Comparison of ENCODE assay signal across 9 cellular contexts in genomic region chr6:108541843-108542795, GRCh38. TPM values are rescaled to one million over a fixed set of nuclear protein-coding genes. Genes with fewer than 3 reads are reported as not detected.
DNase-seq lines count a peak whose midpoint lies in the region; ATAC-seq lines count a peak whose summit lies in the region.
"Had no signal": no experiment of that assay in that cellular context is flagged by ENCODE, and none has a peak within 500 bp of the region (broad histone marks: within the 10 kb centered on the region; RNA-seq: fewer than 3 reads in every experiment).

No MANE protein-coding gene starts in this region.

- peaks cover 0 to 15% (median 11%) of the 10 kb centered on the region in 4 donors for H3K4me1 Mint-ChIP-seq in CD4-positive, CD25-positive, alpha-beta regulatory T cell

- peak; percentile 58 to 86 (median 75) for DNase-seq in CD4-positive, CD25-positive, alpha-beta regulatory T cell
- DNase-seq in NCI-H1105 treated with DMSO at 0.1 percent for 48 hours (lab: John Stamatoyannopoulos, UW) (peak; percentile 82), SW480 (ENCODE audit: low spot score) (peak; percentile 72), amniotic stem cell (lab: John Stamatoyannopoulos, UW) (peak; percentile 23), right cardiac atrium (peak; percentile 62 to 81 (median 70)), sciatic nerve (ENCODE audit: low spot score) (peak; percentile 80)

- no peaks in the 10 kb centered on the region for H3K27me3 ChIP-seq in CD4-positive, CD25-positive, alpha-beta regulatory T cell (ENCODE audit: control insufficient read depth, insufficient read depth, low read length)
- no peaks in the 10 kb centered on the region for H3K27me3 ChIP-seq in right cardiac atrium (ENCODE audit: control insufficient read depth, insufficient read depth)
- H3K27me3 ChIP-seq: SJSA1 had no signal

- no peaks in the 10 kb centered on the region for H3K36me3 Mint-ChIP-seq in CD4-positive, CD25-positive, alpha-beta regulatory T cell

- peak; percentile 68 to 75 for ATAC-seq in CD4-positive, CD25-positive, alpha-beta regulatory T cell (ENCODE audit: low read depth in 2 of 2)
- ATAC-seq in GM21390 (IDR thresholded peaks at IDR 0.05; ENCODE audit: unreplicated experiment) (peak; percentile 73), right cardiac atrium (peak; percentile 76 to 81), sciatic nerve (peak; percentile 85), GM21367 (IDR thresholded peaks at IDR 0.05; ENCODE audit: unreplicated experiment) (no peak)

- no peaks in the 10 kb centered on the region for H3K36me3 ChIP-seq in CD4-positive, CD25-positive, alpha-beta regulatory T cell (ENCODE audit: control insufficient read depth, insufficient read depth, low read length)
- H3K36me3 ChIP-seq: SJSA1 had no signal

- 28% methylated on average over 6 of the region's 6 CpGs for whole genome bisulfite sequencing in right cardiac atrium

- peaks cover 0 to 6% (median 0%) of the 10 kb centered on the region in 7 donors for H3K9me3 Mint-ChIP-seq in CD4-positive, CD25-positive, alpha-beta regulatory T cell

- intact Hi-C loops in right cardiac atrium (cut with DNase I), result loop anchor here (1.0 to 10.0 kb wide), 8 partner anchors 240 to 533 kb away; no protein-coding TSS in a partner anchor
- intact Hi-C loops in sciatic nerve (cut with DNase I), result loop anchor here (5.0 to 10.0 kb wide), 3 partner anchors 350 to 1360 kb away; no protein-coding TSS in a partner anchor

- H3K4me3 ChIP-seq in CD4-positive, CD25-positive, alpha-beta regulatory T cell (ENCODE audit: low read depth, low read length), result no peak overlapping the region
- H3K4me3 ChIP-seq in right cardiac atrium (ENCODE audit: low read length), result no peak overlapping the region
- H3K4me3 ChIP-seq: SJSA1 had no signal

- H3K27ac Mint-ChIP-seq in CD4-positive, CD25-positive, alpha-beta regulatory T cell, result no peak overlapping the region

- no peak overlapping the region for H3K27ac ChIP-seq in CD4-positive, CD25-positive, alpha-beta regulatory T cell (ENCODE audit: insufficient read depth, low read length, poor library complexity, severe bottlenecking)
- no peak overlapping the region for H3K27ac ChIP-seq in right cardiac atrium (ENCODE audit: low read length)
- H3K27ac ChIP-seq: SJSA1 had no signal

- H3K4me1 ChIP-seq in CD4-positive, CD25-positive, alpha-beta regulatory T cell (ENCODE audit: control insufficient read depth, insufficient read depth, low read length, poor library complexity, severe bottlenecking), result peaks cover 7% of the 10 kb centered on the region
- no peaks in the 10 kb centered on the region for H3K4me1 ChIP-seq in right cardiac atrium (ENCODE audit: control insufficient read depth, insufficient read depth, low read length)

- H3K4me3 Mint-ChIP-seq in CD4-positive, CD25-positive, alpha-beta regulatory T cell, result peak overlapping the region in 1 of 4 donors; percentile 27

- peaks cover 0 to 5% of the 10 kb centered on the region in 2 experiments for H3K9me3 ChIP-seq in CD4-positive, CD25-positive, alpha-beta regulatory T cell (ENCODE audit: control insufficient read depth in 2 of 2, low read length in 2 of 2)
- H3K9me3 ChIP-seq in right cardiac atrium (ENCODE audit: control insufficient read depth, low read length), result no peaks in the 10 kb centered on the region
- H3K9me3 ChIP-seq: SJSA1 had no signal

- peaks cover 18% of the 10 kb centered on the region for H3K27me3 Mint-ChIP-seq in CD4-positive, CD25-positive, alpha-beta regulatory T cell

RNA-seq across cellular contexts. Expression of gene FOXO3, which starts 18.6 kb away (rescaled TPM):
- total RNA-seq in CD4-positive, CD25-positive, alpha-beta regulatory T cell, result 24.2 TPM
- 10 to 100 TPM; 16.9 to 23.3 (median 20.2) TPM for polyA plus RNA-seq in CD4-positive, CD25-positive, alpha-beta regulatory T cell
- total RNA-seq in right cardiac atrium (10 to 100 TPM; 33.2 to 50.0 (median 39.8) TPM), sciatic nerve (79.1 TPM)
- 16.4 TPM for polyA plus RNA-seq in right cardiac atrium

Comparison
In these comparisons a context has a peak if more than half of its experiments do, and no peak if none do; other contexts are left out.
1. DNase-seq: peak in every context shown above with its lines; median percentile 82 in NCI-H1105 treated with DMSO at 0.1 percent for 48 hours; 80 in sciatic nerve; 75 in CD4-positive, CD25-positive, alpha-beta regulatory T cell; 72 in SW480; 70 in right cardiac atrium; 23 in amniotic stem cell.